19 cellular contexts compared by ENCODE assay signal in genomic region chr1:234940841-234941240, GRCh38.
"Had no signal": no experiment of that assay in that cellular context is flagged by ENCODE, and none has a peak within 500 bp of the region (broad histone marks: within the 10 kb centered on the region; RNA-seq: fewer than 3 reads in every experiment).

No MANE protein-coding gene starts in this region.

- H3K27ac ChIP-seq: epithelial cell of prostate, esophagus muscularis mucosa, gastrocnemius medialis, heart right ventricle, psoas muscle, right lobe of liver, stomach, vagina had no signal

- H3K4me1 Mint-ChIP-seq: mesothelial cell of epicardium had no signal

- H3K9me3 Mint-ChIP-seq: effector memory CD8-positive, alpha-beta T cell had no signal

- H3K27me3 ChIP-seq: esophagus muscularis mucosa, gastrocnemius medialis, heart right ventricle, neutrophil, right lobe of liver, stomach, vagina had no signal

- H3K4me1 ChIP-seq: right lobe of liver, vagina had no signal

- DNase-seq: effector memory CD8-positive, alpha-beta T cell; gastrocnemius medialis; heart right ventricle; hypothalamus; mammary epithelial cell; psoas muscle; retina; stimulated activated CD4-positive, alpha-beta T cell treated with anti-CD3 and anti-CD28 coated beads, Interleukin-4, amount 100 ng/mL, for 1 hour; stomach; substantia nigra; trophoblast cell had no signal

- H3K4me3 ChIP-seq: esophagus muscularis mucosa, gastrocnemius medialis, heart right ventricle, psoas muscle, right lobe of liver, stomach, vagina had no signal

- H3K36me3 ChIP-seq: esophagus muscularis mucosa, gastrocnemius medialis, heart right ventricle, neutrophil, right lobe of liver, stomach, vagina had no signal

- H3K4me3 Mint-ChIP-seq: effector memory CD8-positive, alpha-beta T cell; mesothelial cell of epicardium; stimulated activated memory B cell treated with anti-CD40 and anti-IgM and Interleukin-4, amounts not matched to agents 10 μg/mL and 1 μg/mL and 100 μg/mL, for 72 hours had no signal

- ATAC-seq: effector memory CD8-positive, alpha-beta T cell; gastrocnemius medialis; heart right ventricle; left lobe of liver; psoas muscle; right lobe of liver; stimulated activated memory B cell treated with anti-CD40 and anti-IgM and Interleukin-4, amounts not matched to agents 10 μg/mL and 1 μg/mL and 100 μg/mL, for 72 hours had no signal

- H3K36me3 Mint-ChIP-seq: mesothelial cell of epicardium; stimulated activated memory B cell treated with anti-CD40 and anti-IgM and Interleukin-4, amounts not matched to agents 10 μg/mL and 1 μg/mL and 100 μg/mL, for 72 hours had no signal

- H3K9me3 ChIP-seq: esophagus muscularis mucosa, gastrocnemius medialis, heart right ventricle, neutrophil, psoas muscle, right lobe of liver, stomach, vagina had no signal

- H3K27ac Mint-ChIP-seq: effector memory CD8-positive, alpha-beta T cell; mesothelial cell of epicardium; stimulated activated memory B cell treated with anti-CD40 and anti-IgM and Interleukin-4, amounts not matched to agents 10 μg/mL and 1 μg/mL and 100 μg/mL, for 72 hours had no signal

- H3K27me3 Mint-ChIP-seq: effector memory CD8-positive, alpha-beta T cell; stimulated activated memory B cell treated with anti-CD40 and anti-IgM and Interleukin-4, amounts not matched to agents 10 μg/mL and 1 μg/mL and 100 μg/mL, for 72 hours had no signal
